22 cellular contexts compared by ENCODE assay signal in the genomic region with DNA sequence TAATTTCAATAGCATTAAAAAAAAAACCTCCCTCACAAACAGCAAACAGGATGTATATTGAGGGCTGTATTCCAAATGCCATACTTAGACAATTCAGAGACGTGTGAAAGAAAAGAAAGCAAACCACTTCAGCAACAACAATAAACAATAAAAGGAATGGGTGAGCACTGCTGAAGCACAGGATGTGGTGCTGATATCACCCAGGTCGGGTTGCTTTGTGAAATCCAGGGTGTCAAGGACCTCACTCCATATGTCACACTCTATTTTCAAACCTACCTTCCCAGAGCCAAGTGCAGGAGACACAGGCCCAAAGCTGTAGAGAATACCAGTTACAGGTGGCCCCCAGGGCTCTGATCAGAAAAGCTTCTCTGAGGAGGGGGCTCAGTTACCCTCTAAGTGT.
DNase-seq lines count a peak whose midpoint lies in the region; ATAC-seq and TF ChIP-seq lines count a peak whose summit lies in the region.
"Had no signal": no experiment of that assay in that cellular context is flagged by ENCODE, and none has a peak within 500 bp of the region (broad histone marks: within the 10 kb centered on the region; RNA-seq: fewer than 3 reads in every experiment).

No MANE protein-coding gene starts in this region.

- peak overlapping the region; percentile 36 for H3K4me2 ChIP-seq in neural cell (ENCODE audit: low read length)
- H3K4me2 ChIP-seq: neural progenitor cell had no signal

- H3K9ac ChIP-seq in neural cell (ENCODE audit: low read length), result no peak overlapping the region
- H3K9ac ChIP-seq: neural progenitor cell, parathyroid adenoma had no signal

- H3K4me1 ChIP-seq in upper lobe of right lung, result no peaks in the 10 kb centered on the region
- H3K4me1 ChIP-seq: heart left ventricle, lower lobe of right lung, parathyroid adenoma, Peyer's patch, transverse colon had no signal

- H3K79me2 ChIP-seq in neural cell (replicated peaks; ENCODE audit: insufficient read depth, low read length), result no peaks in the 10 kb centered on the region
- H3K79me2 ChIP-seq: parathyroid adenoma had no signal

- H3K27me3 ChIP-seq in neural cell (ENCODE audit: insufficient read depth, low read depth, low read length) (no peaks in the 10 kb centered on the region), upper lobe of right lung (no peaks in the 10 kb centered on the region)
- H3K27me3 ChIP-seq: Peyer's patch, transverse colon had no signal

- peak; percentile 44 for DNase-seq in NCI-H82 (lab: John Stamatoyannopoulos, UW)
- DNase-seq in NCI-H82 treated with DMSO at 0.1 percent for 48 hours (lab: John Stamatoyannopoulos, UW; ENCODE audit: unreplicated experiment), result no peak
- peak; percentile 69 for DNase-seq in NCI-H345 (lab: John Stamatoyannopoulos, UW)
- peak; percentile 33 for DNase-seq in cerebellar cortex (ENCODE audit: low spot score)
- no peak for DNase-seq in DMS79 treated with DMSO at 0.1 percent for 48 hours (lab: John Stamatoyannopoulos, UW)
- no peak for DNase-seq in upper lobe of right lung
- DNase-seq in NCI-H2227 treated with DMSO at 0.1 percent for 48 hours (lab: John Stamatoyannopoulos, UW), result no peak
- DNase-seq: activated B cell treated with CpG ODN at 0.5 μM for 24 hours; activated naive CD4-positive, alpha-beta T cell treated with anti-CD3 and anti-CD28 coated beads, Interleukin-2, amount 10 ng/mL, durations not matched to agents 7 days and 5 days; effector memory CD4-positive, alpha-beta T cell; foreskin fibroblast; heart left ventricle; kidney glomerular epithelial cell; lower lobe of right lung; NCI-H1105 treated with DMSO at 0.1 percent for 48 hours; Peyer's patch; spleen; transverse colon had no signal

- H4K20me1 ChIP-seq in neural cell (ENCODE audit: insufficient read depth), result no peaks in the 10 kb centered on the region

- H3K4me3 ChIP-seq in neural cell (ENCODE audit: low read length), result no peak overlapping the region
- no peak overlapping the region for H3K4me3 ChIP-seq in upper lobe of right lung
- H3K4me3 ChIP-seq: heart left ventricle, lower lobe of right lung, neural progenitor cell, Peyer's patch, spleen, transverse colon had no signal

- no peaks in the 10 kb centered on the region for H3F3A ChIP-seq in neural cell (ENCODE audit: insufficient read depth, low read length, poor library complexity, severe bottlenecking)

- H2AFZ ChIP-seq in neural cell (ENCODE audit: low read depth, low read length), result no peak overlapping the region
- H2AFZ ChIP-seq: parathyroid adenoma had no signal

- H3K9me3 ChIP-seq in neural cell (ENCODE audit: low read length) (no peaks in the 10 kb centered on the region), upper lobe of right lung (no peaks in the 10 kb centered on the region)
- H3K9me3 ChIP-seq: lower lobe of right lung, Peyer's patch, transverse colon had no signal

- ATAC-seq in upper lobe of right lung, result no peak
- ATAC-seq: esophagus mucosa, heart left ventricle, lower lobe of right lung had no signal

- H3K27ac ChIP-seq in neural cell (ENCODE audit: low read length) (peak overlapping the region; percentile 57), upper lobe of right lung (no peak overlapping the region)
- H3K27ac ChIP-seq: heart left ventricle, lower lobe of right lung, neural progenitor cell, parathyroid adenoma, Peyer's patch, spleen, transverse colon had no signal

- no peak for TF ChIP-seq EP300 in neural cell (conservative IDR thresholded peaks at IDR 0.05; ENCODE audit: poor library complexity, severe bottlenecking)

- H3K36me3 ChIP-seq in neural cell (ENCODE audit: insufficient read depth, low read length) (no peaks in the 10 kb centered on the region), upper lobe of right lung (no peaks in the 10 kb centered on the region)
- H3K36me3 ChIP-seq: heart left ventricle, lower lobe of right lung, neural progenitor cell, Peyer's patch, spleen, transverse colon had no signal

- no peaks in the 10 kb centered on the region for H3K9me2 ChIP-seq in neural cell (ENCODE audit: insufficient read depth, low read length)

- TF ChIP-seq CTCF in neural cell (IDR thresholded peaks at IDR 0.05; ENCODE audit: poor library complexity, severe bottlenecking) (no peak), upper lobe of right lung (IDR thresholded peaks at IDR 0.05) (no peak)

- intact Hi-C loops in upper lobe of right lung (cut with DNase I), result no loop called here

- TF ChIP-seq RAD21 in neural cell (conservative IDR thresholded peaks at IDR 0.05), result no peak

TF ChIP-seq in neural cell, 6 proteins besides CTCF, POLR2A, EP300 and RAD21:
- no peak for TF ChIP-seq SMC3 (conservative IDR thresholded peaks at IDR 0.05; ENCODE audit: poor library complexity)
- no peak for TF ChIP-seq EZH2 (IDR thresholded peaks at IDR 0.05; ENCODE audit: borderline replicate concordance, insufficient read depth, low read length, poor library complexity, severe bottlenecking)
- TF ChIP-seq TAF1 (IDR thresholded peaks at IDR 0.05; ENCODE audit: low read depth), result no peak
- no peak for TF ChIP-seq MXI1 (conservative IDR thresholded peaks at IDR 0.05; ENCODE audit: poor library complexity, severe bottlenecking)
- TF ChIP-seq, protein P1, sequence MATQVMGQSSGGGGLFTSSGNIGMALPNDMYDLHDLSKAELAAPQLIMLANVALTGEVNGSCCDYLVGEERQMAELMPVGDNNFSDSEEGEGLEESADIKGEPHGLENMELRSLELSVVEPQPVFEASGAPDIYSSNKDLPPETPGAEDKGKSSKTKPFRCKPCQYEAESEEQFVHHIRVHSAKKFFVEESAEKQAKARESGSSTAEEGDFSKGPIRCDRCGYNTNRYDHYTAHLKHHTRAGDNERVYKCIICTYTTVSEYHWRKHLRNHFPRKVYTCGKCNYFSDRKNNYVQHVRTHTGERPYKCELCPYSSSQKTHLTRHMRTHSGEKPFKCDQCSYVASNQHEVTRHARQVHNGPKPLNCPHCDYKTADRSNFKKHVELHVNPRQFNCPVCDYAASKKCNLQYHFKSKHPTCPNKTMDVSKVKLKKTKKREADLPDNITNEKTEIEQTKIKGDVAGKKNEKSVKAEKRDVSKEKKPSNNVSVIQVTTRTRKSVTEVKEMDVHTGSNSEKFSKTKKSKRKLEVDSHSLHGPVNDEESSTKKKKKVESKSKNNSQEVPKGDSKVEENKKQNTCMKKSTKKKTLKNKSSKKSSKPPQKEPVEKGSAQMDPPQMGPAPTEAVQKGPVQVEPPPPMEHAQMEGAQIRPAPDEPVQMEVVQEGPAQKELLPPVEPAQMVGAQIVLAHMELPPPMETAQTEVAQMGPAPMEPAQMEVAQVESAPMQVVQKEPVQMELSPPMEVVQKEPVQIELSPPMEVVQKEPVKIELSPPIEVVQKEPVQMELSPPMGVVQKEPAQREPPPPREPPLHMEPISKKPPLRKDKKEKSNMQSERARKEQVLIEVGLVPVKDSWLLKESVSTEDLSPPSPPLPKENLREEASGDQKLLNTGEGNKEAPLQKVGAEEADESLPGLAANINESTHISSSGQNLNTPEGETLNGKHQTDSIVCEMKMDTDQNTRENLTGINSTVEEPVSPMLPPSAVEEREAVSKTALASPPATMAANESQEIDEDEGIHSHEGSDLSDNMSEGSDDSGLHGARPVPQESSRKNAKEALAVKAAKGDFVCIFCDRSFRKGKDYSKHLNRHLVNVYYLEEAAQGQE (IDR thresholded peaks at IDR 0.05; ENCODE audit: borderline replicate concordance), result no peak
- no peak for TF ChIP-seq POLR2AphosphoS5 (IDR thresholded peaks at IDR 0.05)

Comparison
In these comparisons a context has a peak if more than half of its experiments do, and no peak if none do; other contexts are left out.
1. DNase-seq: peak in NCI-H82 (single experiment), NCI-H345 (single experiment) and cerebellar cortex (single experiment); none in NCI-H82 treated with DMSO at 0.1 percent for 48 hours (single experiment), DMS79 treated with DMSO at 0.1 percent for 48 hours (single experiment), upper lobe of right lung (single experiment) and NCI-H2227 treated with DMSO at 0.1 percent for 48 hours (single experiment).